23 cellular contexts compared by ENCODE assay signal in the genomic region with DNA sequence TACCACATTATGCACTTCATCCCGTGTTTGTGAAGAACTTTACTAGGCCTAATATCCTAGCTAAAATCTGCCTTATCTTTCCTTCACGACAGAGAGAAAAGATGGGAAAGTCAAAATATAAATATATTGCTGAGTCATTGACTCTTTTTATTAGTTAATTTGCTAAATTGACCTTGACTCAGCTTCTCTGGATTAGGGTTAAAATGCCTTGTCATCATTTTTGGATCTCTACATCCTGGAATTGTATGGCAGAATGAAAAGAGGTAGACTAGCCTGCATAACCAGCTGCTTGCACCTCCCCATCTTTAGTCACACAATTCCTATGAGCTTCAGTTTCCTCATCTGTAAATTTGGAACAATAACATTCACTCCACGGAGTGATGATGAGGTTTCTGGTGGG.
DNase-seq lines count a peak whose midpoint lies in the region; ATAC-seq, FAIRE-seq and TF ChIP-seq lines count a peak whose summit lies in the region.
"Had no signal": no experiment of that assay in that cellular context is flagged by ENCODE, and none has a peak within 500 bp of the region (broad histone marks: within the 10 kb centered on the region; RNA-seq: fewer than 3 reads in every experiment).

No MANE protein-coding gene starts in this region.

- H3K27ac Mint-ChIP-seq in astrocyte (ENCODE audit: unreplicated experiment), result peak overlapping the region; percentile 87
- H3K27ac Mint-ChIP-seq: CD14-positive monocyte; CD8-positive, alpha-beta memory T cell had no signal

- FAIRE-seq in astrocyte (lab: Jason Lieb, UNC), result no peak
- FAIRE-seq: GM12891 had no signal

- POLR2A ChIA-PET in A673 (lab: Charles Lee; ENCODE audit: low non-redundant PET) (no interaction called here), OCI-LY7 (lab: Charles Lee) (no interaction called here)

- DNase-seq in A673 (ENCODE audit: low spot score) (no peak), astrocyte (ENCODE audit: low read depth) (no peak), smooth muscle cell (lab: John Stamatoyannopoulos, UW; ENCODE audit: unreplicated experiment) (no peak), OCI-LY7 (ENCODE audit: low spot score) (no peak), iPS-NIHi7 (ENCODE audit: extremely low spot score) (no peak)
- DNase-seq in activated T-cell treated with anti-CD3 and anti-CD28 coated beads, Interleukin-2, amount 50 U/mL, for 4 hours, result no peak
- DNase-seq: ACHN; BE2C; CD8-positive, alpha-beta memory T cell; DMS79 treated with DMSO at 0.1 percent for 48 hours; GF-D8; MM.1S; NCI-H2029; NCI-H526 treated with DMSO at 0.1 percent for 48 hours; SHP77; SW 1271 had no signal

- peak overlapping the region; percentile 28 for H3K27ac ChIP-seq in A673 (ENCODE audit: low read depth, low read length, poor library complexity, severe bottlenecking)
- no peak overlapping the region for H3K27ac ChIP-seq in astrocyte (ENCODE audit: low read depth, low read length)
- peak overlapping the region; percentile 6 for H3K27ac ChIP-seq in smooth muscle cell (ENCODE audit: low read depth)
- H3K27ac ChIP-seq in OCI-LY7 (ENCODE audit: low read depth, low read length, poor library complexity, severe bottlenecking), result no peak overlapping the region
- H3K27ac ChIP-seq: KMS-11, RWPE1 had no signal

- TF ChIP-seq CTCF in A673 (conservative IDR thresholded peaks at IDR 0.05; ENCODE audit: low read depth, low read length), result no peak
- no peak for TF ChIP-seq CTCF in astrocyte (IDR thresholded peaks at IDR 0.05; ENCODE audit: insufficient read depth, low read depth, low read length)
- no peak for TF ChIP-seq CTCF in smooth muscle cell (IDR thresholded peaks at IDR 0.05; ENCODE audit: borderline replicate concordance, insufficient read depth, poor library complexity, severe bottlenecking)
- TF ChIP-seq CTCF in OCI-LY7 (conservative IDR thresholded peaks at IDR 0.05; ENCODE audit: low read length), result no peak

- ATAC-seq in esophagus mucosa, result peak; percentile 92
- ATAC-seq in activated T-cell treated with anti-CD3 and anti-CD28 coated beads, Interleukin-2, amount 50 U/mL, for 4 hours, result no peak
- ATAC-seq: HCT116, Panc1 had no signal

- no peaks in the 10 kb centered on the region for H3K9me3 ChIP-seq in A673 (ENCODE audit: low read depth, low read length, poor library complexity, severe bottlenecking)
- no peaks in the 10 kb centered on the region for H3K9me3 ChIP-seq in astrocyte (ENCODE audit: insufficient read depth, low read depth, low read length)
- H3K9me3 ChIP-seq in smooth muscle cell (replicated peaks; ENCODE audit: low read depth), result no peaks in the 10 kb centered on the region
- no peaks in the 10 kb centered on the region for H3K9me3 ChIP-seq in OCI-LY7 (ENCODE audit: low read length)
- H3K9me3 ChIP-seq: BE2C had no signal

- H3K9me3 Mint-ChIP-seq in astrocyte (ENCODE audit: unreplicated experiment), result peaks cover 2% of the 10 kb centered on the region
- H3K9me3 Mint-ChIP-seq in activated T-cell treated with anti-CD3 and anti-CD28 coated beads, Interleukin-2, amount 50 U/mL, for 4 hours, result no peaks in the 10 kb centered on the region
- H3K9me3 Mint-ChIP-seq: CD8-positive, alpha-beta memory T cell had no signal

- H3K36me3 Mint-ChIP-seq in astrocyte (ENCODE audit: low read depth, unreplicated experiment), result no peaks in the 10 kb centered on the region
- H3K36me3 Mint-ChIP-seq in activated T-cell treated with anti-CD3 and anti-CD28 coated beads, Interleukin-2, amount 50 U/mL, for 4 hours (ENCODE audit: insufficient read depth), result no peaks in the 10 kb centered on the region
- H3K36me3 Mint-ChIP-seq: CD14-positive monocyte; CD8-positive, alpha-beta memory T cell had no signal

- H2AFZ ChIP-seq in astrocyte (ENCODE audit: low read depth, low read length), result no peak overlapping the region
- no peak overlapping the region for H2AFZ ChIP-seq in smooth muscle cell (ENCODE audit: low read depth)
- no peak overlapping the region for H2AFZ ChIP-seq in OCI-LY7 (ENCODE audit: low read length)

- peak overlapping the region; percentile 27 for H3K4me2 ChIP-seq in astrocyte (ENCODE audit: low read length)
- H3K4me2 ChIP-seq in smooth muscle cell, result no peak overlapping the region
- H3K4me2 ChIP-seq in OCI-LY7 (ENCODE audit: low read length), result no peak overlapping the region
- H3K4me2 ChIP-seq: KMS-11 had no signal

- no peaks in the 10 kb centered on the region for H3K27me3 Mint-ChIP-seq in astrocyte (ENCODE audit: low read depth, unreplicated experiment)
- H3K27me3 Mint-ChIP-seq in activated T-cell treated with anti-CD3 and anti-CD28 coated beads, Interleukin-2, amount 50 U/mL, for 4 hours (ENCODE audit: low read depth), result no peaks in the 10 kb centered on the region

- H3K36me3 ChIP-seq in A673 (ENCODE audit: insufficient read depth, low read length, poor library complexity, severe bottlenecking) (no peaks in the 10 kb centered on the region), astrocyte (ENCODE audit: insufficient read depth, low read length) (no peaks in the 10 kb centered on the region), smooth muscle cell (ENCODE audit: low read depth) (no peaks in the 10 kb centered on the region), OCI-LY7 (ENCODE audit: insufficient read depth, low read length) (no peaks in the 10 kb centered on the region)
- H3K36me3 ChIP-seq: BE2C had no signal

- no TSS peak for BruUV-seq in A673 (replicated peaks; lab: Mats Ljungman, UMichigan)
- BruUV-seq in OCI-LY7 (replicated peaks; lab: Mats Ljungman, UMichigan), result no TSS peak

- peaks cover 3% of the 10 kb centered on the region for H3F3A ChIP-seq in smooth muscle cell (ENCODE audit: low read depth)

- H4K20me1 ChIP-seq in astrocyte (ENCODE audit: insufficient read depth, low read length), result no peaks in the 10 kb centered on the region
- no peaks in the 10 kb centered on the region for H4K20me1 ChIP-seq in smooth muscle cell (ENCODE audit: low read depth)
- H4K20me1 ChIP-seq in OCI-LY7 (ENCODE audit: insufficient read depth, low read length), result no peaks in the 10 kb centered on the region

- intact Hi-C loops in A673 (cut with micrococcal nuclease; ENCODE audit: unreplicated experiment) (loop anchor here (10.0 kb wide), 2 partner anchors 234 to 954 kb away; no protein-coding TSS in a partner anchor), OCI-LY7 (cut with micrococcal nuclease; ENCODE audit: unreplicated experiment) (no loop called here)

- no peak overlapping the region for H3K9ac ChIP-seq in astrocyte (ENCODE audit: low read length)
- no peak overlapping the region for H3K9ac ChIP-seq in smooth muscle cell (ENCODE audit: low read depth)
- H3K9ac ChIP-seq: KMS-11 had no signal

- no peak overlapping the region for H3K4me3 Mint-ChIP-seq in astrocyte (ENCODE audit: unreplicated experiment)
- no peak overlapping the region for H3K4me3 Mint-ChIP-seq in activated T-cell treated with anti-CD3 and anti-CD28 coated beads, Interleukin-2, amount 50 U/mL, for 4 hours
- H3K4me3 Mint-ChIP-seq: CD14-positive monocyte; CD8-positive, alpha-beta memory T cell had no signal

- H3K4me3 ChIP-seq in A673 (ENCODE audit: low read depth, low read length, poor library complexity, severe bottlenecking) (no peak overlapping the region), astrocyte (ENCODE audit: insufficient read depth, low read depth, low read length) (no peak overlapping the region), smooth muscle cell (no peak overlapping the region), OCI-LY7 (ENCODE audit: low read depth, low read length, poor library complexity, severe bottlenecking) (no peak overlapping the region)

- H3K79me2 ChIP-seq in astrocyte (ENCODE audit: insufficient read depth, low read length) (no peaks in the 10 kb centered on the region), smooth muscle cell (ENCODE audit: low read depth) (no peaks in the 10 kb centered on the region), OCI-LY7 (ENCODE audit: insufficient read depth, low read depth, low read length) (no peaks in the 10 kb centered on the region)

- H3K4me1 Mint-ChIP-seq in astrocyte (ENCODE audit: low read depth, unreplicated experiment), result peaks cover 32% of the 10 kb centered on the region
- no peaks in the 10 kb centered on the region for H3K4me1 Mint-ChIP-seq in activated T-cell treated with anti-CD3 and anti-CD28 coated beads, Interleukin-2, amount 50 U/mL, for 4 hours (ENCODE audit: low read depth)
- H3K4me1 Mint-ChIP-seq: CD8-positive, alpha-beta memory T cell had no signal

- H3K4me1 ChIP-seq in A673 (ENCODE audit: insufficient read depth, low read length, poor library complexity, severe bottlenecking), result peaks cover 36% of the 10 kb centered on the region
- peaks cover 18% of the 10 kb centered on the region for H3K4me1 ChIP-seq in astrocyte (ENCODE audit: insufficient read depth, low read length)
- no peaks in the 10 kb centered on the region for H3K4me1 ChIP-seq in smooth muscle cell (ENCODE audit: low read depth)
- H3K4me1 ChIP-seq in OCI-LY7 (ENCODE audit: insufficient read depth, low read length, poor library complexity, severe bottlenecking), result no peaks in the 10 kb centered on the region

- H3K9me2 ChIP-seq in OCI-LY7 (ENCODE audit: insufficient read depth, low read length), result no peaks in the 10 kb centered on the region

- 69% methylated on average over 3 of the region's 3 CpGs for WGBS in smooth muscle cell (ENCODE audit: low lambda C conversion rate)

- CTCF ChIA-PET in A673 (lab: Charles Lee) (no interaction called here), OCI-LY7 (lab: Charles Lee; ENCODE audit: unreplicated experiment) (no interaction called here)

- H3K27me3 ChIP-seq in A673 (replicated peaks; ENCODE audit: insufficient read depth, low read depth, low read length, poor library complexity) (no peaks in the 10 kb centered on the region), astrocyte (ENCODE audit: insufficient read depth, low read length) (no peaks in the 10 kb centered on the region), smooth muscle cell (ENCODE audit: low read depth) (no peaks in the 10 kb centered on the region)
- H3K27me3 ChIP-seq: BE2C had no signal

Comparison
In these comparisons a context has a peak if more than half of its experiments do, and no peak if none do; other contexts are left out.
1. H3K27ac ChIP-seq: peak in A673 (single experiment) and smooth muscle cell (single experiment); none in astrocyte (single experiment) and OCI-LY7 (single experiment).